ENCODE assay signal across 1 cellular context in the genomic region with DNA sequence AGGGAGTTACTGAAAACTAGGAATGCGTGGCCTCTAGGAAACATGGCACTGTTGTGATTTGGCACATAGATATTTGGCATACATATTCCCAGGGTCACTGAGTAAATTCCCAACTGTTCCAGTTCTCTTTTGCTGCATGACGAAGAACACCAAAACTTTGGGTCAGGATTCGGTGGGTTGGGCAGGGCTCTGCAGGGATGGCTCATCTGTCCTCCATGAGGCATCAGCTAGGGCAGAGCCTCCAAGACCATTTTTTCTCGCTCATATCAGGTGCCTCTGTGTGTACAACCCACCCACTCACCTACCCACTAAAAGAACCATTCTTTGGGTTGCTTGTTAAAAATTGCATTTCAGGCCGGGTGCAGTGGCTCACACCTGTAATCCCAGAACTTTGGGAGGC.
A peak's percentile ranks its signal among the peaks of the same experiment; 100 is the strongest.
TF ChIP-seq lines count a peak whose summit lies in the region.

No MANE protein-coding gene starts in this region.

TF ChIP-seq in HepG2, 621 proteins besides CTCF, POLR2A, EP300 and RAD21:
- TF ChIP-seq, protein P1, sequence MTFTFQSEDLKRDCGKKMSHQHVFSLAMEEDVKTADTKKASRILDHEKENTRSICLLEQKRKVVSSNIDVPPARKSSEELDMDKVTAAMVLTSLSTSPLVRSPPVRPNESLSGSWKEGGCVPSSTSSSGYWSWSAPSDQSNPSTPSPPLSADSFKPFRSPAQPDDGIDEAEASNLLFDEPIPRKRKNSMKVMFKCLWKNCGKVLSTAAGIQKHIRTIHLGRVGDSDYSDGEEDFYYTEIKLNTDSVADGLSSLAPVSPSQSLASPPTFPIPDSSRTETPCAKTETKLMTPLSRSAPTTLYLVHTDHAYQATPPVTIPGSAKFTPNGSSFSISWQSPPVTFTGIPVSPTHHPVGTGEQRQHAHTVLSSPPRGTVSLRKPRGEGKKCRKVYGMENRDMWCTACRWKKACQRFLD (CRISPR knock-in tag; IDR thresholded peaks at IDR 0.05; ENCODE audit: borderline replicate concordance), result no peak
- peak; percentile 100 for TF ChIP-seq ZNF331 (CRISPR knock-in tag; IDR thresholded peaks at IDR 0.05)
